In the genomic region with DNA sequence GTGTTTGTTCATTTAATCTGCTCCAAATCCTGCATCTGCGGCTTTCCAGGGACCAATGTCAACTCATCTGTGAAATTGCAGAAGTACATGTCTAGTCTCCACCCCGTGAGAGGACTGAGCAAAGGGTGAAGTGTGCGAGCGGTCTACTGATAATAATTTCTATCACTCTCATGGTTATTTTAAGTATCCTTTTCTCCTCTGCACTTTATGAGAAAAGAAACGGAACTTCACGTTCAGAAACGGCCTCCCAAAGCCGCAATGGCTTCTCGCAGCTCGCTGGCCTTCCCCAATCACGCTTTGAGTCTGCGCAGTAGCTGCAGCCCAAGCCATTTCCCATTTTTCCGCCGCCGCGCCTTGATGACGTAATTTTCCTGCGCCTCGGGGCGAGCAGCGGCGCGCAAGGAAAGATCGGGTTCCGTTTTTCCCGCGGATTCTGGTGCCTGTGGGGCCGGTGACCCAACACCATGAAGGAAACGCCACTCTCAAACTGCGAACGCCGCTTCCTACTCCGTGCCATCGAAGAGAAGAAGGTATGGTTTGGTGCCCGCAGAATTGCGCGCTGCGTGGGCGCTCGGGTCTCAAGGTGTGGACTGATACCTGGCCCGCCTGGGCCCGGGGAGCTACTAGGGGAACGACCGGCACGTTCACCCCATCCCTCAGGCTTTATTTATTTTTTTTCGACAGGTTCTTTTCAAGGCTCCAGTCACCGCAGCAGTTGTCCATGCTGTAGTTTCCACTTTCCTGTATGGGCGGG, we compare ENCODE assay signal across 1 cellular context.
TF ChIP-seq lines count a peak whose summit lies in the region.

A gene with protein sequence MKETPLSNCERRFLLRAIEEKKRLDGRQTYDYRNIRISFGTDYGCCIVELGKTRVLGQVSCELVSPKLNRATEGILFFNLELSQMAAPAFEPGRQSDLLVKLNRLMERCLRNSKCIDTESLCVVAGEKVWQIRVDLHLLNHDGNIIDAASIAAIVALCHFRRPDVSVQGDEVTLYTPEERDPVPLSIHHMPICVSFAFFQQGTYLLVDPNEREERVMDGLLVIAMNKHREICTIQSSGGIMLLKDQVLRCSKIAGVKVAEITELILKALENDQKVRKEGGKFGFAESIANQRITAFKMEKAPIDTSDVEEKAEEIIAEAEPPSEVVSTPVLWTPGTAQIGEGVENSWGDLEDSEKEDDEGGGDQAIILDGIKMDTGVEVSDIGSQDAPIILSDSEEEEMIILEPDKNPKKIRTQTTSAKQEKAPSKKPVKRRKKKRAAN (plus strand): TSS at position 363 of the 754 bp plus-strand sequence. CDS start 102 bp downstream, at position 465.

TF ChIP-seq in HepG2, 621 proteins besides CTCF, POLR2A, EP300 and RAD21 (continued from another document and continues in another):
- TF ChIP-seq, protein P1, sequence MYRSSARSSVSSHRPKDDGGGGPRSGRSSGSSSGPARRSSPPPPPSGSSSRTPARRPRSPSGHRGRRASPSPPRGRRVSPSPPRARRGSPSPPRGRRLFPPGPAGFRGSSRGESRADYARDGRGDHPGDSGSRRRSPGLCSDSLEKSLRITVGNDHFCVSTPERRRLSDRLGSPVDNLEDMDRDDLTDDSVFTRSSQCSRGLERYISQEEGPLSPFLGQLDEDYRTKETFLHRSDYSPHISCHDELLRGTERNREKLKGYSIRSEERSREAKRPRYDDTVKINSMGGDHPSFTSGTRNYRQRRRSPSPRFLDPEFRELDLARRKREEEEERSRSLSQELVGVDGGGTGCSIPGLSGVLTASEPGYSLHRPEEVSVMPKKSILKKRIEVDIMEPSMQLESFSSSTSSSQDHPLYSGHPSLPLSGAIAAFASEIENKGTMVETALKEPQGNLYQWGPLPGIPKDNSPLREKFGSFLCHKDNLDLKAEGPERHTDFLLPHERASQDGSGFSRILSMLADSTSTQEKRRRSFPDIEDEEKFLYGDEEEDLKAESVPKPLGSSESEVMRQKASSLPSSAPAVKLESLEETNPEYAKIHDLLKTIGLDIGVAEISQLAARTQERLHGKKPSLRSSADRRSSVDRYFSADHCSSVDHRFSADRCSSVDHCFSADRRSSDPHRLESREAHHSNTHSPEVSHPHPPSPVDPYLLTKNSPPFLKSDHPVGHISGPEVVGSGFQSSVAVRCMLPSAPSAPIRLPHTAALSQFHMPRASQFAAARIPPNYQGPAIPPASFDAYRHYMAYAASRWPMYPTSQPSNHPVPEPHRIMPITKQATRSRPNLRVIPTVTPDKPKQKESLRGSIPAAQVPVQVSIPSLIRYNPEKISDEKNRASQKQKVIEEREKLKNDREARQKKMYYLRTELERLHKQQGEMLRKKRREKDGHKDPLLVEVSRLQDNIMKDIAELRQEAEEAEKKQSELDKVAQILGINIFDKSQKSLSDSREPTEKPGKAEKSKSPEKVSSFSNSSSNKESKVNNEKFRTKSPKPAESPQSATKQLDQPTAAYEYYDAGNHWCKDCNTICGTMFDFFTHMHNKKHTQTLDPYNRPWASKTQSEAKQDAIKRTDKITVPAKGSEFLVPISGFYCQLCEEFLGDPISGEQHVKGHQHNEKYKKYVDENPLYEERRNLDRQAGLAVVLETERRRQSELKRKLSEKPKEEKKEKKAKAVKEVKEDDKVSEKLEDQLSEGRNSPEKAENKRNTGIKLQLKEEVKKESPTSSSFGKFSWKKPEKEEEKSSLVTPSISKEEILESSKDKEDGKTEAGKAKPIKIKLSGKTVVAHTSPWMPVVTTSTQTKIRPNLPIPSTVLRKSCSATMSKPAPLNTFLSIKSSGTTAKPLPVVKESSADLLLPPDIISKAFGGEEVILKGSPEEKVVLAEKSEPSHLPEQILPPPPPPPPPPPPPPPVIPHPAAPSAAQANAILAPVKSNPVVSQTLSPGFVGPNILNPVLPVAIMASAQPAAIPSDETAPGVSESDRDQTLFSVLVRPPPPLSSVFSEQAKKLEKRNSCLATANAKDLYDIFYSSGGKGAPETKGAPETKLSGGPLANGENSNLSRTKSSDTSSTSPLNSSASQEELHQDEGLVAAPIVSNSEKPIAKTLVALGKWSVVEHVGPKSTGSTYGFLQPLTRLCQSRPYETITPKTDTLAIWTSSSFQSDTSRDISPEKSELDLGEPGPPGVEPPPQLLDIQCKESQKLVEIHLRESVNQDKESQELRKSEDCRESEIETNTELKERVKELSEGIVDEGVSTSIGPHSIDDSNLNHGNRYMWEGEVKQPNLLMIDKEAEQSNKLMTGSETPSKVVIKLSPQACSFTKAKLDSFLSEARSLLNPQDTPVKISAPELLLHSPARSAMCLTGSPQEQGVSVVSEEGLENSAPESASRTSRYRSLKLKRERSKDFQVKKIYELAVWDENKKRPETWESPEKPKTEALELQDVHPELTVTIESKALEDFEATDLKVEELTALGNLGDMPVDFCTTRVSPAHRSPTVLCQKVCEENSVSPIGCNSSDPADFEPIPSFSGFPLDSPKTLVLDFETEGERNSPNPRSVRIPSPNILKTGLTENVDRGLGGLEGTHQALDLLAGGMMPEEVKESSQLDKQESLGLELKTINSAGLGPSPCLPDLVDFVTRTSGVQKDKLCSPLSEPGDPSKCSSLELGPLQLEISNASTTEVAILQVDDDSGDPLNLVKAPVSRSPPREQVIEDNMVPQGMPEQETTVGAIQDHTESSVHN (CRISPR knock-in tag; IDR thresholded peaks at IDR 0.05) = 0 out of 2 replicates have a peak, but pooled peaks have one; percentile 79
- TF ChIP-seq, protein P2, sequence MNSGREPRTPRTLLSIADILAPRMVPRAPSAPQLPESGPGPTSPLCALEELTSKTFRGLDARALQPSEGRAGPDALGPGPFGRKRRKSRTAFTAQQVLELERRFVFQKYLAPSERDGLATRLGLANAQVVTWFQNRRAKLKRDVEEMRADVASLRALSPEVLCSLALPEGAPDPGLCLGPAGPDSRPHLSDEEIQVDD (CRISPR knock-in tag; IDR thresholded peaks at IDR 0.05; ENCODE audit: borderline replicate concordance) = no peak
- no peak for TF ChIP-seq MAF1 (CRISPR knock-in tag; IDR thresholded peaks at IDR 0.05; ENCODE audit: borderline replicate concordance)
- TF ChIP-seq ZFY (CRISPR knock-in tag; IDR thresholded peaks at IDR 0.05) = peak; percentile 94
- no peak for TF ChIP-seq ZBTB8A (CRISPR knock-in tag; IDR thresholded peaks at IDR 0.05; ENCODE audit: borderline replicate concordance, low read depth)
- TF ChIP-seq MAFF (IDR thresholded peaks at IDR 0.05; ENCODE audit: low read depth, low read length) = no peak
- no peak for TF ChIP-seq ZEB1 (IDR thresholded peaks at IDR 0.05; ENCODE audit: insufficient replicate concordance, low read depth)
- TF ChIP-seq, protein P3, sequence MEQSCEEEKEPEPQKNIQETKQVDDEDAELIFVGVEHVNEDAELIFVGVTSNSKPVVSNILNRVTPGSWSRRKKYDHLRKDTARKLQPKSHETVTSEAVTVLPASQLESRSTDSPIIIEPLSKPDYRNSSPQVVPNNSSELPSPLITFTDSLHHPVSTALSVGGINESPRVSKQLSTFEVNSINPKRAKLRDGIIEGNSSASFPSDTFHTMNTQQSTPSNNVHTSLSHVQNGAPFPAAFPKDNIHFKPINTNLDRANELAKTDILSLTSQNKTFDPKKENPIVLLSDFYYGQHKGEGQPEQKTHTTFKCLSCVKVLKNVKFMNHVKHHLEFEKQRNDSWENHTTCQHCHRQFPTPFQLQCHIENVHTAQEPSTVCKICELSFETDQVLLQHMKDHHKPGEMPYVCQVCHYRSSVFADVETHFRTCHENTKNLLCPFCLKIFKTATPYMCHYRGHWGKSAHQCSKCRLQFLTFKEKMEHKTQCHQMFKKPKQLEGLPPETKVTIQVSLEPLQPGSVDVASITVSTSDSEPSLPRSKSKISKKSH (CRISPR knock-in tag; IDR thresholded peaks at IDR 0.05; ENCODE audit: borderline replicate concordance) = no peak
- no peak for TF ChIP-seq MIXL1 (CRISPR knock-in tag; IDR thresholded peaks at IDR 0.05)
- TF ChIP-seq ZNF451 (CRISPR knock-in tag; IDR thresholded peaks at IDR 0.05) = peak; percentile 59; the same call in 1 of the 2 replicates
- TF ChIP-seq RXRB (CRISPR knock-in tag; IDR thresholded peaks at IDR 0.05; ENCODE audit: borderline replicate concordance) = peak; percentile 60
- no peak for TF ChIP-seq ZNF20 (CRISPR knock-in tag; IDR thresholded peaks at IDR 0.05)
- peak; percentile 73 for TF ChIP-seq CEBPG (CRISPR knock-in tag; IDR thresholded peaks at IDR 0.05)
- TF ChIP-seq, protein P4, sequence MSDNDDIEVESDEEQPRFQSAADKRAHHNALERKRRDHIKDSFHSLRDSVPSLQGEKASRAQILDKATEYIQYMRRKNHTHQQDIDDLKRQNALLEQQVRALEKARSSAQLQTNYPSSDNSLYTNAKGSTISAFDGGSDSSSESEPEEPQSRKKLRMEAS (IDR thresholded peaks at IDR 0.05) = peak; percentile 90
- TF ChIP-seq CAMTA2 (CRISPR knock-in tag; IDR thresholded peaks at IDR 0.05; ENCODE audit: borderline replicate concordance) = no peak
- TF ChIP-seq RORA (CRISPR knock-in tag; IDR thresholded peaks at IDR 0.05) = no peak
- TF ChIP-seq KDM2A (CRISPR knock-in tag; IDR thresholded peaks at IDR 0.05; ENCODE audit: borderline replicate concordance, low read depth) = peak; percentile 99
- peak; percentile 35; the same call in 1 of the 2 replicates for TF ChIP-seq ARNT2 (CRISPR knock-in tag; IDR thresholded peaks at IDR 0.05; ENCODE audit: low read depth)
- peak; percentile 98 for TF ChIP-seq GATAD1 (CRISPR knock-in tag; IDR thresholded peaks at IDR 0.05)
- peak in 1 of 2 experiments; percentile 77; a peak in 1 of 4 replicates for TF ChIP-seq KLF16 (CRISPR knock-in tag; IDR thresholded peaks at IDR 0.05)
- TF ChIP-seq NFE2L2 (IDR thresholded peaks at IDR 0.05; ENCODE audit: low read length) = no peak
- TF ChIP-seq, protein P5, sequence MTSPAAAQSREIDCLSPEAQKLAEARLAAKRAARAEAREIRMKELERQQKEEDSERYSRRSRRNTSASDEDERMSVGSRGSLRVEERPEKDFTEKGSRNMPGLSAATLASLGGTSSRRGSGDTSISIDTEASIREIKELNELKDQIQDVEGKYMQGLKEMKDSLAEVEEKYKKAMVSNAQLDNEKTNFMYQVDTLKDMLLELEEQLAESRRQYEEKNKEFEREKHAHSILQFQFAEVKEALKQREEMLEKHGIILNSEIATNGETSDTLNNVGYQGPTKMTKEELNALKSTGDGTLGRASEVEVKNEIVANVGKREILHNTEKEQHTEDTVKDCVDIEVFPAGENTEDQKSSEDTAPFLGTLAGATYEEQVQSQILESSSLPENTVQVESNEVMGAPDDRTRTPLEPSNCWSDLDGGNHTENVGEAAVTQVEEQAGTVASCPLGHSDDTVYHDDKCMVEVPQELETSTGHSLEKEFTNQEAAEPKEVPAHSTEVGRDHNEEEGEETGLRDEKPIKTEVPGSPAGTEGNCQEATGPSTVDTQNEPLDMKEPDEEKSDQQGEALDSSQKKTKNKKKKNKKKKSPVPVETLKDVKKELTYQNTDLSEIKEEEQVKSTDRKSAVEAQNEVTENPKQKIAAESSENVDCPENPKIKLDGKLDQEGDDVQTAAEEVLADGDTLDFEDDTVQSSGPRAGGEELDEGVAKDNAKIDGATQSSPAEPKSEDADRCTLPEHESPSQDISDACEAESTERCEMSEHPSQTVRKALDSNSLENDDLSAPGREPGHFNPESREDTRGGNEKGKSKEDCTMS (CRISPR knock-in tag; conservative IDR thresholded peaks at IDR 0.05) = no peak
- no peak for TF ChIP-seq ZNF598 (CRISPR knock-in tag; IDR thresholded peaks at IDR 0.05; ENCODE audit: borderline replicate concordance)
- no peak for TF ChIP-seq ZNF326 (CRISPR knock-in tag; IDR thresholded peaks at IDR 0.05; ENCODE audit: borderline replicate concordance)
- TF ChIP-seq, protein P6, sequence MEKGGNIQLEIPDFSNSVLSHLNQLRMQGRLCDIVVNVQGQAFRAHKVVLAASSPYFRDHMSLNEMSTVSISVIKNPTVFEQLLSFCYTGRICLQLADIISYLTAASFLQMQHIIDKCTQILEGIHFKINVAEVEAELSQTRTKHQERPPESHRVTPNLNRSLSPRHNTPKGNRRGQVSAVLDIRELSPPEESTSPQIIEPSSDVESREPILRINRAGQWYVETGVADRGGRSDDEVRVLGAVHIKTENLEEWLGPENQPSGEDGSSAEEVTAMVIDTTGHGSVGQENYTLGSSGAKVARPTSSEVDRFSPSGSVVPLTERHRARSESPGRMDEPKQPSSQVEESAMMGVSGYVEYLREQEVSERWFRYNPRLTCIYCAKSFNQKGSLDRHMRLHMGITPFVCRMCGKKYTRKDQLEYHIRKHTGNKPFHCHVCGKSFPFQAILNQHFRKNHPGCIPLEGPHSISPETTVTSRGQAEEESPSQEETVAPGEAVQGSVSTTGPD (CRISPR knock-in tag; IDR thresholded peaks at IDR 0.05) = no peak
- TF ChIP-seq ZNF773 (CRISPR knock-in tag; IDR thresholded peaks at IDR 0.05; ENCODE audit: borderline replicate concordance) = 0 out of 2 replicates have a peak, but pooled peaks have one; percentile 39
- no peak for TF ChIP-seq SRSF9 (IDR thresholded peaks at IDR 0.05; ENCODE audit: borderline replicate concordance, insufficient read depth, low read depth, low read length, poor library complexity, severe bottlenecking)
- no peak for TF ChIP-seq SOX13 (IDR thresholded peaks at IDR 0.05)
- TF ChIP-seq SOX13 (CRISPR knock-in tag; conservative IDR thresholded peaks at IDR 0.05 in 1 of 2, IDR thresholded peaks at IDR 0.05 in 1 of 2) = peak in 1 of 2 experiments; percentile 54; a peak in 2 of 4 replicates
- no peak for TF ChIP-seq ZNF34 (CRISPR knock-in tag; IDR thresholded peaks at IDR 0.05; ENCODE audit: borderline replicate concordance)
- TF ChIP-seq, protein P7, sequence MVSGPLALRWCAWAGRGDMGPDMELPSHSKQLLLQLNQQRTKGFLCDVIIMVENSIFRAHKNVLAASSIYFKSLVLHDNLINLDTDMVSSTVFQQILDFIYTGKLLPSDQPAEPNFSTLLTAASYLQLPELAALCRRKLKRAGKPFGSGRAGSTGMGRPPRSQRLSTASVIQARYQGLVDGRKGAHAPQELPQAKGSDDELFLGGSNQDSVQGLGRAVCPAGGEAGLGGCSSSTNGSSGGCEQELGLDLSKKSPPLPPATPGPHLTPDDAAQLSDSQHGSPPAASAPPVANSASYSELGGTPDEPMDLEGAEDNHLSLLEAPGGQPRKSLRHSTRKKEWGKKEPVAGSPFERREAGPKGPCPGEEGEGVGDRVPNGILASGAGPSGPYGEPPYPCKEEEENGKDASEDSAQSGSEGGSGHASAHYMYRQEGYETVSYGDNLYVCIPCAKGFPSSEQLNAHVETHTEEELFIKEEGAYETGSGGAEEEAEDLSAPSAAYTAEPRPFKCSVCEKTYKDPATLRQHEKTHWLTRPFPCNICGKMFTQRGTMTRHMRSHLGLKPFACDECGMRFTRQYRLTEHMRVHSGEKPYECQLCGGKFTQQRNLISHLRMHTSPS (CRISPR knock-in tag; IDR thresholded peaks at IDR 0.05; ENCODE audit: low read depth) = no peak
- TF ChIP-seq, protein P8, sequence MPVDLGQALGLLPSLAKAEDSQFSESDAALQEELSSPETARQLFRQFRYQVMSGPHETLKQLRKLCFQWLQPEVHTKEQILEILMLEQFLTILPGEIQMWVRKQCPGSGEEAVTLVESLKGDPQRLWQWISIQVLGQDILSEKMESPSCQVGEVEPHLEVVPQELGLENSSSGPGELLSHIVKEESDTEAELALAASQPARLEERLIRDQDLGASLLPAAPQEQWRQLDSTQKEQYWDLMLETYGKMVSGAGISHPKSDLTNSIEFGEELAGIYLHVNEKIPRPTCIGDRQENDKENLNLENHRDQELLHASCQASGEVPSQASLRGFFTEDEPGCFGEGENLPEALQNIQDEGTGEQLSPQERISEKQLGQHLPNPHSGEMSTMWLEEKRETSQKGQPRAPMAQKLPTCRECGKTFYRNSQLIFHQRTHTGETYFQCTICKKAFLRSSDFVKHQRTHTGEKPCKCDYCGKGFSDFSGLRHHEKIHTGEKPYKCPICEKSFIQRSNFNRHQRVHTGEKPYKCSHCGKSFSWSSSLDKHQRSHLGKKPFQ (CRISPR knock-in tag; IDR thresholded peaks at IDR 0.05; ENCODE audit: insufficient replicate concordance) = no peak
- TF ChIP-seq ZNF121 (CRISPR knock-in tag; IDR thresholded peaks at IDR 0.05) = no peak
